1 cellular context compared by ENCODE assay signal in the genomic region with DNA sequence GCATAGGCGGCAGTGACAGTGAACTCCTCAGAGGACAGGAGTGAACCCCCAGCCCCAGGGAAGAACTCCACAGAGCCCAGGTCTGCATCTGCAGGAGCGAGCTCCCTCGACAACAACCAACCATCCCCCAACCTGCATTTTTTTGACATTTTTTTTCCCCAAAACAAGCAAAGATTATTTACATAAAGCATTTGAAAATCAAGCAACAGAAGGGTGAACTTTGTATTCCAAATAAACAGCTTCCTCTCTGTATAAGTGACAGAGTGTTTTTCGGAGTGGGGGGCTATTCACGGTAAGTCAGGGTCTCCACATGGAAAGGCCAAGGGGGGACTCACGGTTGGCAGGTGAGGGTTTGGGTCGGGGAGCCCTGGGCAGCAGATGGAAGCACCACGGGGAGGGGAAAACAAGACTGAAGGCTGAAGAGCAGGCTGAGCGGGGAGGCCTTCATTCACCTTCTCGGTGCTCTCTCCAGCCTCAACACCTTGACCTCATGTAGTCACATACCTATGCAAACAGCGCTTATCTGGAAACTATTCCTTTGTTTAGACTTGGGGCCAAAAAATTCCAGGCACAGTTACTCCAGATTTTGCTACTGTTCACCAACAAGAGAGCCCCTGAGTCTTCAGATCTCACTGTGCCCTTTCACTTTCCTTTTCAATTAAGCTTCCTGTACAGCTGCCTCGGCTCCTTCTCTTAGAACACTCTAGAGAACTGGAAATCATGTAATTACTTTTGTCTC.
TF ChIP-seq lines count a peak whose summit lies in the region.

No MANE protein-coding gene starts in this region.

TF ChIP-seq in endothelial cell of umbilical vein, 7 proteins besides CTCF, POLR2A, EP300 and RAD21 (continued from another document):
- no peak for TF ChIP-seq POLR2AphosphoS5 (IDR thresholded peaks at IDR 0.05; ENCODE audit: insufficient read depth, low read depth, low read length)
- no peak for TF ChIP-seq EZH2 (IDR thresholded peaks at IDR 0.05; ENCODE audit: borderline replicate concordance, low read depth, low read length, severe bottlenecking)
- TF ChIP-seq JUN (IDR thresholded peaks at IDR 0.05; ENCODE audit: borderline replicate concordance, insufficient read depth, insufficient read length, low read depth) = no peak
- TF ChIP-seq, protein P1, sequence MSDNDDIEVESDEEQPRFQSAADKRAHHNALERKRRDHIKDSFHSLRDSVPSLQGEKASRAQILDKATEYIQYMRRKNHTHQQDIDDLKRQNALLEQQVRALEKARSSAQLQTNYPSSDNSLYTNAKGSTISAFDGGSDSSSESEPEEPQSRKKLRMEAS (IDR thresholded peaks at IDR 0.05; ENCODE audit: insufficient read depth, insufficient read length) = no peak
TF ChIP-seq in endothelial cell of umbilical vein: peak in this region for 0.
